In the genomic region with DNA sequence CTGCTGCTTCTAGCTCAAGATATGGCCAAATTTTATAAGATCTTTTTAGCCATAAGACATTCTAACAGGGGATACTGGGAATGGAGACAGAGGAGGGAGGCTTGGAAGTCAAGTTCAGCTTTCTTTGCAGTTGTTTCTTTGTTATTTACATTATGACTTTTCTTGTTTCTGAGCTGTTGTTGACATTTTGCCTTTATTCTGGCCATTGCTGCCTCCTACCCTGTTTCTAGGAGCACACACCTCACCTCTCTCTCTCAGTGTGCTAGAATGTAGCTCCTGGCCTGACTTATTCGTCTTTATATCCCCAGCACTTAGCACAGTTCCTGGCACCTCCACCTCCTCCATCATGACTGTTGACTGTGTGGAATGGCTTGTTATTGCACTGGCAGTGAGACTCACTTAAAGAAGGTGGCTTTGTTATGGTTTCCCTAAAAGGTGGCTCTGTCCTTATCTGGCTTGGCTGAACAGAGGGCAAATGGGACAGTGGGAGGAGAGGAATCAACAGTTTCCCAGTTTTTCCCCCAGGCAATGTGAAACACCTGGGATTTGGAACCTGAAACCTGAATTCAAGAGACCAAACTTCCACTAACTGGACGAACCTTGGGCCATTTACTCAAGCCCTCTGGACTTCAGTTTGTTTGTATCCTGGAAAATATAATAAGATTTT, we compare ENCODE assay signal across 1 cellular context.
TF ChIP-seq lines count a peak whose summit lies in the region.

No MANE protein-coding gene starts in this region.

TF ChIP-seq in HepG2, 621 proteins besides CTCF, POLR2A, EP300 and RAD21 (continued from another document):
- TF ChIP-seq, protein P1, sequence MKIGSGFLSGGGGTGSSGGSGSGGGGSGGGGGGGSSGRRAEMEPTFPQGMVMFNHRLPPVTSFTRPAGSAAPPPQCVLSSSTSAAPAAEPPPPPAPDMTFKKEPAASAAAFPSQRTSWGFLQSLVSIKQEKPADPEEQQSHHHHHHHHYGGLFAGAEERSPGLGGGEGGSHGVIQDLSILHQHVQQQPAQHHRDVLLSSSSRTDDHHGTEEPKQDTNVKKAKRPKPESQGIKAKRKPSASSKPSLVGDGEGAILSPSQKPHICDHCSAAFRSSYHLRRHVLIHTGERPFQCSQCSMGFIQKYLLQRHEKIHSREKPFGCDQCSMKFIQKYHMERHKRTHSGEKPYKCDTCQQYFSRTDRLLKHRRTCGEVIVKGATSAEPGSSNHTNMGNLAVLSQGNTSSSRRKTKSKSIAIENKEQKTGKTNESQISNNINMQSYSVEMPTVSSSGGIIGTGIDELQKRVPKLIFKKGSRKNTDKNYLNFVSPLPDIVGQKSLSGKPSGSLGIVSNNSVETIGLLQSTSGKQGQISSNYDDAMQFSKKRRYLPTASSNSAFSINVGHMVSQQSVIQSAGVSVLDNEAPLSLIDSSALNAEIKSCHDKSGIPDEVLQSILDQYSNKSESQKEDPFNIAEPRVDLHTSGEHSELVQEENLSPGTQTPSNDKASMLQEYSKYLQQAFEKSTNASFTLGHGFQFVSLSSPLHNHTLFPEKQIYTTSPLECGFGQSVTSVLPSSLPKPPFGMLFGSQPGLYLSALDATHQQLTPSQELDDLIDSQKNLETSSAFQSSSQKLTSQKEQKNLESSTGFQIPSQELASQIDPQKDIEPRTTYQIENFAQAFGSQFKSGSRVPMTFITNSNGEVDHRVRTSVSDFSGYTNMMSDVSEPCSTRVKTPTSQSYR (CRISPR knock-in tag; IDR thresholded peaks at IDR 0.05; ENCODE audit: borderline replicate concordance): no peak
- TF ChIP-seq ZNF720 (CRISPR knock-in tag; IDR thresholded peaks at IDR 0.05): no peak
- peak; percentile 42; the same call in 1 of the 2 replicates for TF ChIP-seq FOXA3 (CRISPR knock-in tag; IDR thresholded peaks at IDR 0.05)
- TF ChIP-seq, protein P2, sequence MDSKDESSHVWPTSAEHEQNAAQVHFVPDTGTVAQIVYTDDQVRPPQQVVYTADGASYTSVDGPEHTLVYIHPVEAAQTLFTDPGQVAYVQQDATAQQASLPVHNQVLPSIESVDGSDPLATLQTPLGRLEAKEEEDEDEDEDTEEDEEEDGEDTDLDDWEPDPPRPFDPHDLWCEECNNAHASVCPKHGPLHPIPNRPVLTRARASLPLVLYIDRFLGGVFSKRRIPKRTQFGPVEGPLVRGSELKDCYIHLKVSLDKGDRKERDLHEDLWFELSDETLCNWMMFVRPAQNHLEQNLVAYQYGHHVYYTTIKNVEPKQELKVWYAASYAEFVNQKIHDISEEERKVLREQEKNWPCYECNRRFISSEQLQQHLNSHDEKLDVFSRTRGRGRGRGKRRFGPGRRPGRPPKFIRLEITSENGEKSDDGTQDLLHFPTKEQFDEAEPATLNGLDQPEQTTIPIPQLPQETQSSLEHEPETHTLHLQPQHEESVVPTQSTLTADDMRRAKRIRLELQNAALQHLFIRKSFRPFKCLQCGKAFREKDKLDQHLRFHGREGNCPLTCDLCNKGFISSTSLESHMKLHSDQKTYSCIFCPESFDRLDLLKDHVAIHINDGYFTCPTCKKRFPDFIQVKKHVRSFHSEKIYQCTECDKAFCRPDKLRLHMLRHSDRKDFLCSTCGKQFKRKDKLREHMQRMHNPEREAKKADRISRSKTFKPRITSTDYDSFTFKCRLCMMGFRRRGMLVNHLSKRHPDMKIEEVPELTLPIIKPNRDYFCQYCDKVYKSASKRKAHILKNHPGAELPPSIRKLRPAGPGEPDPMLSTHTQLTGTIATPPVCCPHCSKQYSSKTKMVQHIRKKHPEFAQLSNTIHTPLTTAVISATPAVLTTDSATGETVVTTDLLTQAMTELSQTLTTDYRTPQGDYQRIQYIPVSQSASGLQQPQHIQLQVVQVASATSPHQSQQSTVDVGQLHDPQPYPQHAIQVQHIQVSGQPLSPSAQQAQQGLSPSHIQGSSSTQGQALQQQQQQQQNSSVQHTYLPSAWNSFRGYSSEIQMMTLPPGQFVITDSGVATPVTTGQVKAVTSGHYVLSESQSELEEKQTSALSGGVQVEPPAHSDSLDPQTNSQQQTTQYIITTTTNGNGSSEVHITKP (CRISPR knock-in tag; IDR thresholded peaks at IDR 0.05; ENCODE audit: low read depth): no peak
- no peak for TF ChIP-seq ZFAT (CRISPR knock-in tag; conservative IDR thresholded peaks at IDR 0.05)
- no peak for TF ChIP-seq MXD4 (CRISPR knock-in tag; IDR thresholded peaks at IDR 0.05)
- TF ChIP-seq, protein P3, sequence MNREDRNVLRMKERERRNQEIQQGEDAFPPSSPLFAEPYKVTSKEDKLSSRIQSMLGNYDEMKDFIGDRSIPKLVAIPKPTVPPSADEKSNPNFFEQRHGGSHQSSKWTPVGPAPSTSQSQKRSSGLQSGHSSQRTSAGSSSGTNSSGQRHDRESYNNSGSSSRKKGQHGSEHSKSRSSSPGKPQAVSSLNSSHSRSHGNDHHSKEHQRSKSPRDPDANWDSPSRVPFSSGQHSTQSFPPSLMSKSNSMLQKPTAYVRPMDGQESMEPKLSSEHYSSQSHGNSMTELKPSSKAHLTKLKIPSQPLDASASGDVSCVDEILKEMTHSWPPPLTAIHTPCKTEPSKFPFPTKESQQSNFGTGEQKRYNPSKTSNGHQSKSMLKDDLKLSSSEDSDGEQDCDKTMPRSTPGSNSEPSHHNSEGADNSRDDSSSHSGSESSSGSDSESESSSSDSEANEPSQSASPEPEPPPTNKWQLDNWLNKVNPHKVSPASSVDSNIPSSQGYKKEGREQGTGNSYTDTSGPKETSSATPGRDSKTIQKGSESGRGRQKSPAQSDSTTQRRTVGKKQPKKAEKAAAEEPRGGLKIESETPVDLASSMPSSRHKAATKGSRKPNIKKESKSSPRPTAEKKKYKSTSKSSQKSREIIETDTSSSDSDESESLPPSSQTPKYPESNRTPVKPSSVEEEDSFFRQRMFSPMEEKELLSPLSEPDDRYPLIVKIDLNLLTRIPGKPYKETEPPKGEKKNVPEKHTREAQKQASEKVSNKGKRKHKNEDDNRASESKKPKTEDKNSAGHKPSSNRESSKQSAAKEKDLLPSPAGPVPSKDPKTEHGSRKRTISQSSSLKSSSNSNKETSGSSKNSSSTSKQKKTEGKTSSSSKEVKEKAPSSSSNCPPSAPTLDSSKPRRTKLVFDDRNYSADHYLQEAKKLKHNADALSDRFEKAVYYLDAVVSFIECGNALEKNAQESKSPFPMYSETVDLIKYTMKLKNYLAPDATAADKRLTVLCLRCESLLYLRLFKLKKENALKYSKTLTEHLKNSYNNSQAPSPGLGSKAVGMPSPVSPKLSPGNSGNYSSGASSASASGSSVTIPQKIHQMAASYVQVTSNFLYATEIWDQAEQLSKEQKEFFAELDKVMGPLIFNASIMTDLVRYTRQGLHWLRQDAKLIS (CRISPR knock-in tag; IDR thresholded peaks at IDR 0.05): no peak
- TF ChIP-seq RARA (CRISPR knock-in tag; IDR thresholded peaks at IDR 0.05): peak; percentile 21; the same call in 1 of the 2 replicates
- no peak for TF ChIP-seq SRSF1 (optimal IDR thresholded peaks at IDR 0.05; ENCODE audit: low read depth, low read length)
- TF ChIP-seq FOXA1 (IDR thresholded peaks at IDR 0.05): no peak
- 0 out of 2 replicates have a peak, but pooled peaks have one; percentile 6 for TF ChIP-seq FOXA1 (CRISPR knock-in tag; IDR thresholded peaks at IDR 0.05)
